In the genomic region with DNA sequence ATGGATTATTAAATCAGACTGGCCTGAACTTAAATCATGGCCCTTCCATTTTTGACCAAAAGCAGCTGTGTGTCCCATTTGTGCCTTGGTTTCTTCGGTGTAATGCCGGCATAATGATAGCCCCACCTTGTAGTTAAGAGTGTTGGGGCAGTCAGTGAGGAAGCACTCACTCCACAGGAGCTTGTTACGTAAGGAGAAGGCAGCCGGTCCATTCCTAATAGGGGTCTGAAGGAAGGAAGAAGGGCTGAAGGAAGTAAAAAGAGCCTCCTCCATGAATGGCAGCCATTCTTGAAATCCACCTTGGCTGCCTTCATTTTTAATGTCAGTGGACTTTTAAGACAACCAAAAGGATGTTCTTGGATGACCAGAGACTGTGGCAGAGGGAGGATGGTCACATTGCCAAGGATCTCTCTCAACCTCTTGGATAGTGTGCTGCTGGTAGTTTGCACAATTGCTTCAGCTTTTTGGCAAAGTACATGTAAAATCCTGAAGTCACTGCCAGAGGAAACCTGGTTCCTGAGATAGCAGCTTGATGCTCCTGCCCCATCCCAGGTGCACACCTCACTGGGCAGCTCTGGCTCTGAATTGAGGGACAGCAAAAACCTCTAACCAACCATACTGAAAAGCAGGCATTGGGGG, we compare ENCODE assay signal across 1 cellular context.
TF ChIP-seq lines count a peak whose summit lies in the region.

No MANE protein-coding gene starts in this region.

TF ChIP-seq in IMR-90, 13 proteins besides CTCF, POLR2A, EP300 and RAD21:
- TF ChIP-seq, protein P1, sequence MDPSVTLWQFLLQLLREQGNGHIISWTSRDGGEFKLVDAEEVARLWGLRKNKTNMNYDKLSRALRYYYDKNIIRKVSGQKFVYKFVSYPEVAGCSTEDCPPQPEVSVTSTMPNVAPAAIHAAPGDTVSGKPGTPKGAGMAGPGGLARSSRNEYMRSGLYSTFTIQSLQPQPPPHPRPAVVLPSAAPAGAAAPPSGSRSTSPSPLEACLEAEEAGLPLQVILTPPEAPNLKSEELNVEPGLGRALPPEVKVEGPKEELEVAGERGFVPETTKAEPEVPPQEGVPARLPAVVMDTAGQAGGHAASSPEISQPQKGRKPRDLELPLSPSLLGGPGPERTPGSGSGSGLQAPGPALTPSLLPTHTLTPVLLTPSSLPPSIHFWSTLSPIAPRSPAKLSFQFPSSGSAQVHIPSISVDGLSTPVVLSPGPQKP (IDR thresholded peaks at IDR 0.05; ENCODE audit: borderline replicate concordance, low read depth, low read length) = no peak
- TF ChIP-seq FOS (IDR thresholded peaks at IDR 0.05; ENCODE audit: low read depth, low read length) (no peak), RCOR1 (IDR thresholded peaks at IDR 0.05; ENCODE audit: insufficient replicate concordance, low read length) (no peak)
